In genomic region chr17:48725294-48726064, GRCh38 we compare ENCODE assay signal across 12 cellular contexts. TPM values are rescaled to one million over a fixed set of nuclear protein-coding genes. Genes with fewer than 3 reads are reported as not detected.
DNase-seq lines count a peak whose midpoint lies in the region; ATAC-seq, FAIRE-seq and TF ChIP-seq lines count a peak whose summit lies in the region.
"Had no signal": no experiment of that assay in that cellular context is flagged by ENCODE, and none has a peak within 500 bp of the region (broad histone marks: within the 10 kb centered on the region; RNA-seq: fewer than 3 reads in every experiment).

No MANE protein-coding gene starts in this region.

- intact Hi-C loops in left ventricle myocardium inferior (cut with micrococcal nuclease) (no loop called here), heart right ventricle (cut with DNase I) (loop anchor here (2.0 to 10.0 kb wide), 8 partner anchors 65 to 159 kb away; no protein-coding TSS in a partner anchor), activated B cell treated with CpG ODN at 0.5 μM for 24 hours (cut with micrococcal nuclease) (loop anchor here (2.0 kb wide), 2 partner anchors 21 to 65 kb away; no protein-coding TSS in a partner anchor)

- peaks cover 100% of the 10 kb centered on the region for H3K27me3 ChIP-seq in left ventricle myocardium inferior (ENCODE audit: low read depth)
- H3K27me3 ChIP-seq in heart right ventricle = peaks cover 53 to 100% (median 100%) of the 10 kb centered on the region in 7 donors

- H3K27ac ChIP-seq in left ventricle myocardium inferior (replicated peaks) = no peak overlapping the region
- no peak overlapping the region for H3K27ac ChIP-seq in heart right ventricle

- POLR2A ChIA-PET in activated B cell treated with CpG ODN at 0.5 μM for 24 hours (lab: Charles Lee) = no interaction called here

- no peak for DNase-seq in left ventricle myocardium inferior
- DNase-seq in heart right ventricle = no peak
- no peak for DNase-seq in activated B cell treated with CpG ODN at 0.5 μM for 24 hours
- DNase-seq in left kidney (ENCODE audit: low read depth, low spot score) = peak; percentile 38
- no peak for DNase-seq in stimulated activated naive B cell treated with anti-CD40 and anti-IgM and Interleukin-4, amounts not matched to agents 10 μg/mL and 1 μg/mL and 100 μg/mL, for 72 hours
- no peak for DNase-seq in RCC 7860 (ENCODE audit: low spot score)
- no peak for DNase-seq in DMS79 treated with DMSO at 0.1 percent for 48 hours (lab: John Stamatoyannopoulos, UW)
- DNase-seq: activated CD4-positive, alpha-beta T cell treated with anti-CD3 and anti-CD28 coated beads, Interleukin-2, amount 50 U/mL, for 1 hour; activated naive CD4-positive, alpha-beta T cell treated with anti-CD3 and anti-CD28 coated beads, Interleukin-2, amount 50 U/mL, for 16 hours; BE2C had no signal

- ATAC-seq in heart right ventricle (no peak), activated B cell treated with CpG ODN at 0.5 μM for 24 hours (ENCODE audit: low read depth) (no peak), HG02973 (IDR thresholded peaks at IDR 0.05; ENCODE audit: unreplicated experiment) (no peak)
- ATAC-seq in stimulated activated naive B cell treated with anti-CD40 and anti-IgM and Interleukin-4, amounts not matched to agents 10 μg/mL and 1 μg/mL and 100 μg/mL, for 72 hours (replicated peaks) = peak; percentile 35 to 46

- H3K36me3 Mint-ChIP-seq in activated B cell treated with CpG ODN at 0.5 μM for 24 hours (ENCODE audit: low read depth) = peaks cover 1% of the 10 kb centered on the region
- H3K36me3 Mint-ChIP-seq in stimulated activated naive B cell treated with anti-CD40 and anti-IgM and Interleukin-4, amounts not matched to agents 10 μg/mL and 1 μg/mL and 100 μg/mL, for 72 hours = peaks cover 1 to 5% of the 10 kb centered on the region in 2 donors

- no peak overlapping the region for H3K27ac Mint-ChIP-seq in activated B cell treated with CpG ODN at 0.5 μM for 24 hours
- peak overlapping the region; percentile 93 for H3K27ac Mint-ChIP-seq in stimulated activated naive B cell treated with anti-CD40 and anti-IgM and Interleukin-4, amounts not matched to agents 10 μg/mL and 1 μg/mL and 100 μg/mL, for 72 hours

- H3K4me1 Mint-ChIP-seq in activated B cell treated with CpG ODN at 0.5 μM for 24 hours = peaks cover 37% of the 10 kb centered on the region
- peaks cover 26 to 60% of the 10 kb centered on the region in 2 donors for H3K4me1 Mint-ChIP-seq in stimulated activated naive B cell treated with anti-CD40 and anti-IgM and Interleukin-4, amounts not matched to agents 10 μg/mL and 1 μg/mL and 100 μg/mL, for 72 hours

- CTCF ChIA-PET in activated B cell treated with CpG ODN at 0.5 μM for 24 hours (lab: Charles Lee) = interaction anchor here (0.6 to 3.7 kb wide), 6 partner anchors 13 to 154 kb away, joined by 3 to 16 read pairs (median 4); no protein-coding TSS in a partner anchor

- TF ChIP-seq CTCF in left ventricle myocardium inferior (IDR thresholded peaks at IDR 0.05; ENCODE audit: borderline replicate concordance) (no peak), heart right ventricle (IDR thresholded peaks at IDR 0.05) (no peak), activated B cell treated with CpG ODN at 0.5 μM for 24 hours (IDR thresholded peaks at IDR 0.05) (no peak)

- peak overlapping the region; percentile 28 for H3K4me3 Mint-ChIP-seq in activated B cell treated with CpG ODN at 0.5 μM for 24 hours
- H3K4me3 Mint-ChIP-seq in stimulated activated naive B cell treated with anti-CD40 and anti-IgM and Interleukin-4, amounts not matched to agents 10 μg/mL and 1 μg/mL and 100 μg/mL, for 72 hours = peak overlapping the region; percentile 48 to 65

- peaks cover 2% of the 10 kb centered on the region for H3K9me3 Mint-ChIP-seq in activated B cell treated with CpG ODN at 0.5 μM for 24 hours
- H3K9me3 Mint-ChIP-seq in stimulated activated naive B cell treated with anti-CD40 and anti-IgM and Interleukin-4, amounts not matched to agents 10 μg/mL and 1 μg/mL and 100 μg/mL, for 72 hours = peaks cover 0 to 3% of the 10 kb centered on the region in 2 donors

- H3K4me3 ChIP-seq in left ventricle myocardium inferior = peak overlapping the region; percentile 23
- no peak overlapping the region for H3K4me3 ChIP-seq in heart right ventricle

- no peak for FAIRE-seq in RCC 7860 (lab: Jason Lieb, UNC)

- peaks cover 81% of the 10 kb centered on the region for H3K27me3 Mint-ChIP-seq in activated B cell treated with CpG ODN at 0.5 μM for 24 hours
- peaks cover 91 to 96% of the 10 kb centered on the region in 2 donors for H3K27me3 Mint-ChIP-seq in stimulated activated naive B cell treated with anti-CD40 and anti-IgM and Interleukin-4, amounts not matched to agents 10 μg/mL and 1 μg/mL and 100 μg/mL, for 72 hours

- no peaks in the 10 kb centered on the region for H3K9me3 ChIP-seq in left ventricle myocardium inferior (replicated peaks)
- H3K9me3 ChIP-seq in heart right ventricle = no peaks in the 10 kb centered on the region
- H3K9me3 ChIP-seq: BE2C had no signal

- 5 to 6% methylated on average over 38 of the region's 38 CpGs for WGBS in heart right ventricle, 2 donors

- H3K36me3 ChIP-seq in left ventricle myocardium inferior (no peaks in the 10 kb centered on the region), heart right ventricle (no peaks in the 10 kb centered on the region)
- H3K36me3 ChIP-seq: BE2C had no signal

- H3K4me1 ChIP-seq in left ventricle myocardium inferior (peaks cover 42% of the 10 kb centered on the region), heart right ventricle (peaks cover 0 to 41% (median 26%) of the 10 kb centered on the region in 9 donors)
- H3K4me1 ChIP-seq: BE2C had no signal

RNA-seq across cellular contexts. Expression of gene PRAC2, which starts 2.5 kb away (rescaled TPM):
- total RNA-seq in left ventricle myocardium inferior = not detected
- total RNA-seq in heart right ventricle = not detected
- not detected for polyA plus RNA-seq in heart right ventricle
- not detected in 2 replicates for total RNA-seq in activated B cell treated with CpG ODN at 0.5 μM for 24 hours
- total RNA-seq: Daoy had no signal

RNA-seq across cellular contexts. Expression of gene HOXB13, which starts 3.1 kb away (rescaled TPM):
- total RNA-seq in left ventricle myocardium inferior (not detected), heart right ventricle (not detected), activated B cell treated with CpG ODN at 0.5 μM for 24 hours (not detected in 2 replicates)
- not detected for polyA plus RNA-seq in heart right ventricle

RNA-seq across cellular contexts. Expression of gene PRAC1, which starts 3.2 kb away (rescaled TPM):
- total RNA-seq in left ventricle myocardium inferior (not detected), heart right ventricle (not detected), activated B cell treated with CpG ODN at 0.5 μM for 24 hours (not detected in 2 replicates)
- not detected for polyA plus RNA-seq in heart right ventricle
- total RNA-seq: Daoy had no signal

Comparison
In these comparisons a context has a peak if more than half of its experiments do, and no peak if none do; other contexts are left out.
1. ATAC-seq: peak in stimulated activated naive B cell treated with anti-CD40 and anti-IgM and Interleukin-4, amounts not matched to agents 10 μg/mL and 1 μg/mL and 100 μg/mL, for 72 hours (2 of 2); none in heart right ventricle (0 of 8), activated B cell treated with CpG ODN at 0.5 μM for 24 hours (single experiment) and HG02973 (single experiment).